In the genomic region with DNA sequence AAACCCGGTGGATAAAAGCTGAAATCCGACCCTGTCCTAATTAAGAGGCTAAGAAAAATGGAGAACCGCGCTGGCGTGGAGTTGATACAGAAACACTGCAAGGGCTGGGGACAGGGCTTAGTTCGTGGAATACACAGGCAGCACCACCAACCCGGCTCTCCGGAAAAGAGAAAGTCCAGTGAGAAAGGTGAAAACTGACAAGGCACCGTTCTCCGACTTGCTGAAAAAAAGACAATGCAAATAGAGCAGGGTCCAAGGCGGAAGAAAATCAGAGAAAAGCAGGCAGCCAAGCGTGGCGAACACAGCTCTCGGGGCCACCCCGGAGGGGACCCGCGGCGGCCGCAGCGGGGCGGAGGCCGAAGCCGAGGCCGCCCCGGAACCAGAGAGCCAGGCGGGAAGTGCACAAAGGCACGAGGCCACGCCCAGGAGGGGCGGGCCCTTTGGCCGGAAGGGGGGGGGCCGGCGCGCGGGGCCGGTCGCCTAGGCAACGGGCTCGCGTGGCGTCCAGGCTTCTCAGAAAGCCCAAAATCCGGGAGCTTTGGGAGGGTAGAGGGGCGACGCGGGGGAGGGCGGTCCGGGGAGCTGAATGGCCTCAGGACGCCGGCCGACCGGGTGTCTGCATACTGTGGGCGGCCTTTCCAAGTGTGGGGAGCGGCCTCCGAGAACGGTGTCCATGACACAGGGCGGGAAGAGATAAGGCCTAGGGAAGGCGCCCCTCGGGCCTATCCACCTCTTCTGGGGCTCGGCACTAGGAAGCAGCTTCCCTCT, we compare ENCODE assay signal across 1 cellular context.
A peak's percentile ranks its signal among the peaks of the same experiment; 100 is the strongest.
TF ChIP-seq lines count a peak whose summit lies in the region.

No MANE protein-coding gene starts in this region.

TF ChIP-seq in K562, 482 proteins besides CTCF, POLR2A, EP300 and RAD21 (continued from another document):
- TF ChIP-seq CEBPZ (IDR thresholded peaks at IDR 0.05; ENCODE audit: borderline replicate concordance, low read depth, low read length) (no peak), BMI1 (IDR thresholded peaks at IDR 0.05; ENCODE audit: low read length) (peak; percentile 76), ZNF785 (CRISPR knock-in tag; IDR thresholded peaks at IDR 0.05) (no peak), FUS (optimal IDR thresholded peaks at IDR 0.05; ENCODE audit: low read depth, low read length) (no peak), MXI1 (IDR thresholded peaks at IDR 0.05; ENCODE audit: low read depth, low read length) (peak; percentile 82), SMAD2 (IDR thresholded peaks at IDR 0.05; ENCODE audit: low read depth, low read length) (no peak), ETS1 (conservative IDR thresholded peaks at IDR 0.05; ENCODE audit: control insufficient read depth, low read depth, low read length) (peak; percentile 65), E2F6 (IDR thresholded peaks at IDR 0.05; ENCODE audit: borderline replicate concordance in 1 of 2, extremely low read depth in 1 of 2, insufficient read depth in 1 of 2, insufficient read length in 1 of 2, low read depth in 1 of 2, low read length in 1 of 2, poor library complexity in 1 of 2, severe bottlenecking in 1 of 2) (peak in 1 of 2 experiments; percentile 73), MAFK (IDR thresholded peaks at IDR 0.05; ENCODE audit: low read length) (no peak)
- TF ChIP-seq, protein P1, sequence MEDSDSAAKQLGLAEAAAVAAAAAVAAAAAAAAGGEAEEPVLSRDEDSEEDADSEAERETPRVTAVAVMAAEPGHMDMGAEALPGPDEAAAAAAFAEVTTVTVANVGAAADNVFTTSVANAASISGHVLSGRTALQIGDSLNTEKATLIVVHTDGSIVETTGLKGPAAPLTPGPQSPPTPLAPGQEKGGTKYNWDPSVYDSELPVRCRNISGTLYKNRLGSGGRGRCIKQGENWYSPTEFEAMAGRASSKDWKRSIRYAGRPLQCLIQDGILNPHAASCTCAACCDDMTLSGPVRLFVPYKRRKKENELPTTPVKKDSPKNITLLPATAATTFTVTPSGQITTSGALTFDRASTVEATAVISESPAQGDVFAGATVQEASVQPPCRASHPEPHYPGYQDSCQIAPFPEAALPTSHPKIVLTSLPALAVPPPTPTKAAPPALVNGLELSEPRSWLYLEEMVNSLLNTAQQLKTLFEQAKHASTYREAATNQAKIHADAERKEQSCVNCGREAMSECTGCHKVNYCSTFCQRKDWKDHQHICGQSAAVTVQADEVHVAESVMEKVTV (CRISPR knock-in tag; IDR thresholded peaks at IDR 0.05) = no peak
TF ChIP-seq in K562: peak in this region for 65.
